ENCODE assay signal across 24 cellular contexts in the genomic region with DNA sequence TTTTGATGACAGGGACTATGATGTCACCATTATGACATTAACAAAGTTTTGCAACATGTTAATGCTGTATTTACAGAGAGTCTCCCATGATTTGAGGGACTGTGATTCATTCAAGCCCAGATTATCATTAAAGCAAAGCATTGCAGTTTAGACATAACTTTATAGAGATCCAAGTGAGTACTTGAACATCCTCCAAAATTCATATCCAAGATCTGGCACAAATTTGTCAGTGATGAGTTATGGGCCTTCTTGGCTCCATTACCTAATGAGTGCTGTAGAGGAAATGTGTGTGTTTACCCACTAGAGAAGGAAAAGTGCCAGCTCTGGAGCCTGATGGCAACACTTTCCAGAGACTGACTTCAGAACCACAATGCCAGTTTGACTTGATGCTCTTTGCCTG.
DNase-seq lines count a peak whose midpoint lies in the region; ATAC-seq and TF ChIP-seq lines count a peak whose summit lies in the region.
"Had no signal": no experiment of that assay in that cellular context is flagged by ENCODE, and none has a peak within 500 bp of the region (broad histone marks: within the 10 kb centered on the region; RNA-seq: fewer than 3 reads in every experiment).

No MANE protein-coding gene starts in this region.

- no peak overlapping the region for H3K27ac ChIP-seq in mammary epithelial cell (ENCODE audit: insufficient read depth, low read depth, low read length)
- H3K27ac ChIP-seq: A549; BLaER1 treated with 17β-estradiol and CSF1 and Interleukin-3, amounts not matched to agents 10 nM and 100 nM; RWPE1 had no signal

- intact Hi-C loops in mammary epithelial cell (cut with micrococcal nuclease), result no loop called here

- H3K4me2 ChIP-seq in mammary epithelial cell (ENCODE audit: insufficient read depth, low read depth, low read length), result no peak overlapping the region
- H3K4me2 ChIP-seq: A549; BLaER1 treated with 17β-estradiol and CSF1 and Interleukin-3, amounts not matched to agents 10 nM and 100 nM; GM23338 had no signal

- TF ChIP-seq CTCF in LNCaP clone FGC (IDR thresholded peaks at IDR 0.05; ENCODE audit: control insufficient read depth, extremely low read depth, insufficient read depth) (no peak), foreskin fibroblast (IDR thresholded peaks at IDR 0.05; ENCODE audit: low read depth, low read length) (no peak), mammary epithelial cell (conservative IDR thresholded peaks at IDR 0.05 in 1 of 2, IDR thresholded peaks at IDR 0.05 in 1 of 2; ENCODE audit: extremely low read depth in 1 of 2, insufficient read depth in 1 of 2, low read depth in 1 of 2, low read length in 2 of 2) (no peak)

- dilution Hi-C loops in mammary epithelial cell (cut with HindIII; ENCODE audit: low sequenced_read_pairs), result no loop called here

- no TSS peak for BruUV-seq in mammary epithelial cell (replicated peaks; lab: Mats Ljungman, UMichigan)

- CTCF ChIA-PET in mammary epithelial cell (lab: Charles Lee; ENCODE audit: low non-redundant PET), result no interaction called here

- no peak overlapping the region for H3K4me3 ChIP-seq in LNCaP clone FGC (ENCODE audit: low read depth, low read length)
- H3K4me3 ChIP-seq in foreskin fibroblast (ENCODE audit: low read depth in 1 of 2, low read length in 2 of 2), result no peak overlapping the region
- H3K4me3 ChIP-seq in mammary epithelial cell (replicated peaks in 1 of 3; ENCODE audit: insufficient read depth in 1 of 3, low read depth in 2 of 3, low read length in 3 of 3), result no peak overlapping the region
- H3K4me3 ChIP-seq: A549; BLaER1 treated with 17β-estradiol and CSF1 and Interleukin-3, amounts not matched to agents 10 nM and 100 nM; GM23338 had no signal

- H4K20me1 ChIP-seq in mammary epithelial cell (ENCODE audit: insufficient read depth, low read length), result no peaks in the 10 kb centered on the region
- H4K20me1 ChIP-seq: BLaER1 treated with 17β-estradiol and CSF1 and Interleukin-3, amounts not matched to agents 10 nM and 100 nM had no signal

- ATAC-seq in GM18873 (IDR thresholded peaks at IDR 0.05; ENCODE audit: low FRiP score, unreplicated experiment) (no peak), HG03342 (IDR thresholded peaks at IDR 0.05; ENCODE audit: unreplicated experiment) (no peak)
- ATAC-seq: A549, GM23338, Panc1 had no signal

- H3K27me3 ChIP-seq in mammary epithelial cell (ENCODE audit: insufficient read depth, low read length), result no peaks in the 10 kb centered on the region
- H3K27me3 ChIP-seq: BLaER1 treated with 17β-estradiol and CSF1 and Interleukin-3, amounts not matched to agents 10 nM and 100 nM had no signal

- no peaks in the 10 kb centered on the region for H3K9me3 ChIP-seq in mammary epithelial cell (replicated peaks; ENCODE audit: insufficient read depth, low read length)
- H3K9me3 ChIP-seq: A549 had no signal

- in situ Hi-C loops in mammary epithelial cell (cut with MboI; ENCODE audit: low sequenced_read_pairs in 2 of 2), result loop anchor here (25.0 kb wide), 1 partner anchor 592 kb away; no protein-coding TSS in a partner anchor

- DNase-seq in HS-5 (ENCODE audit: low read depth) (peak; percentile 13), LNCaP clone FGC (ENCODE audit: low read depth) (peak; percentile 81), astrocyte of the hippocampus (ENCODE audit: low read depth, low spot score) (peak; percentile 2), foreskin fibroblast (peak; percentile 14 to 53), mammary epithelial cell (no peak)
- DNase-seq: AML-193; CD4-positive, alpha-beta T cell; H9; IMR-90; KG1; NCI-H1092 treated with DMSO at 0.1 percent for 48 hours; NCI-H146; NCI-H1930; NCI-H2107; NCI-H524; NCI-H774; SHP77 had no signal

- H3K79me2 ChIP-seq in mammary epithelial cell (ENCODE audit: insufficient read depth, low read length), result no peaks in the 10 kb centered on the region

- H3K36me3 ChIP-seq in mammary epithelial cell (ENCODE audit: insufficient read depth, low read length), result no peaks in the 10 kb centered on the region
- H3K36me3 ChIP-seq: BLaER1 treated with 17β-estradiol and CSF1 and Interleukin-3, amounts not matched to agents 10 nM and 100 nM had no signal

- no peak overlapping the region for H2AFZ ChIP-seq in mammary epithelial cell (ENCODE audit: low read depth, low read length)
- H2AFZ ChIP-seq: GM23338 had no signal

- H3K4me1 ChIP-seq in mammary epithelial cell (ENCODE audit: insufficient read depth, low read length), result no peaks in the 10 kb centered on the region
- H3K4me1 ChIP-seq: A549; BLaER1 treated with 17β-estradiol and CSF1 and Interleukin-3, amounts not matched to agents 10 nM and 100 nM had no signal

- H3K9ac ChIP-seq in mammary epithelial cell (ENCODE audit: insufficient read depth, low read length), result no peak overlapping the region
- H3K9ac ChIP-seq: BLaER1 treated with 17β-estradiol and CSF1 and Interleukin-3, amounts not matched to agents 10 nM and 100 nM had no signal
